17 cellular contexts compared by ENCODE assay signal in the genomic region with DNA sequence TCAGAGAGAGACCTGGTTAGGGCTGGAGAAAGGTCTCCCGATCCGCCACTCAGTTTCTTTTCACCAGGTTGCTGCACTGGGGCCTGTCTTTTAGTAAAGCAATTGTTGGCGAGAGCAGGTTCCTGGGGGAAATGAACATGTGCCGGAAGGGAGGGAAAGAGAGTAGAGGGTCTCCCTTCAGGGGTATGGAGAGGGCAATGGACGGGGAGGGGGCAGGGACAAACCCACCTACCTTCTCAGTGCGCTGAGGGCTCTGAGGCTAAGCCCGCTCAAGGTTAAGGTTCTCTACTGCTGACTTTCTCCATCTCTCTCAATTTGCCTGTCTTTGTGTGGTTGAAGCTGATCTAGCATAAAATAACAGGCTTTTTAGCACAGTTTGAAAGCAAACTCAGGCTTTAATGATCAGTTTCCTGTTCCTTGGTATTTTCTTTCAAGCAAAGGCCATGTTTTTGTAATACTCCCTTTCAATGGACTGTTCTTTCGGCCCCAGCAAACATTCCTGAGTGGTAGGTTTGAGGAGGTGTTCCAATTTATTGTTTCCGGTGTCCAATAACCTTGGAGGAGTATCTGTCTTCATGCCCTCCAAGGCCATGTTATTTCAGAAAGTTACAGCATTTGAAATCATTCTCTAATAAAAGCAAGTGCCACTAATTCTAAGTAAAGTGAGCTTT.
"Had no signal": no experiment of that assay in that cellular context is flagged by ENCODE, and none has a peak within 500 bp of the region (broad histone marks: within the 10 kb centered on the region; RNA-seq: fewer than 3 reads in every experiment).

No MANE protein-coding gene starts in this region.

- H3K4me1 Mint-ChIP-seq: activated naive CD8-positive, alpha-beta T cell treated with anti-CD3 and anti-CD28 coated beads, Interleukin-2, amount 50 U/mL, for 24 hours; activated T-helper 17 cell treated with anti-CD3 and anti-CD28 coated beads, Interleukin-2, amount 50 U/mL, for 72 hours; stimulated activated effector memory CD8-positive, alpha-beta T cell treated with anti-CD3 and anti-CD28 coated beads, Interleukin-12 subunit alpha, Interleukin-12 subunit beta, amount 100 ng/mL, for 72 hours; T-cell had no signal

- H3K4me3 Mint-ChIP-seq: activated naive CD8-positive, alpha-beta T cell treated with anti-CD3 and anti-CD28 coated beads, Interleukin-2, amount 50 U/mL, for 24 hours; activated T-helper 17 cell treated with anti-CD3 and anti-CD28 coated beads, Interleukin-2, amount 50 U/mL, for 72 hours; stimulated activated effector memory CD8-positive, alpha-beta T cell treated with anti-CD3 and anti-CD28 coated beads, Interleukin-12 subunit alpha, Interleukin-12 subunit beta, amount 100 ng/mL, for 72 hours; T-cell had no signal

- DNase-seq: activated CD4-positive, alpha-beta T cell treated with anti-CD3 and anti-CD28 coated beads, Interleukin-2, amount 50 U/mL, for 4 hours; activated CD4-positive, CD25-positive, alpha-beta regulatory T cell treated with anti-CD3 and anti-CD28 coated beads, Interleukin-2, amount 50 U/mL, for 72 hours; activated naive CD4-positive, alpha-beta T cell treated with Interleukin-2 at 50 U/mL for 16 hours; activated naive CD8-positive, alpha-beta T cell treated with anti-CD3 and anti-CD28 coated beads, Interleukin-2, amount 50 U/mL, for 24 hours; activated T-cell treated with anti-CD3 and anti-CD28 coated beads for 4 hours; islet precursor cell; left ventricle myocardium superior; mesendoderm; pancreas; SK-N-SH; stimulated activated CD4-positive, alpha-beta T cell treated with anti-CD3 and anti-CD28 coated beads, Interleukin-12 subunit alpha, Interleukin-12 subunit beta, amount 100 ng/mL, for 4 hours; stimulated activated CD4-positive, alpha-beta T cell treated with anti-CD3 and anti-CD28 coated beads, Interleukin-2, amount 100 ng/mL, for 24 hours; T-cell; T-helper 9 cell; trophoblast cell had no signal

- H3K9me3 ChIP-seq: pancreas, SK-N-SH had no signal

- H3K9me3 Mint-ChIP-seq: activated naive CD8-positive, alpha-beta T cell treated with anti-CD3 and anti-CD28 coated beads, Interleukin-2, amount 50 U/mL, for 24 hours; activated T-helper 17 cell treated with anti-CD3 and anti-CD28 coated beads, Interleukin-2, amount 50 U/mL, for 72 hours; stimulated activated effector memory CD8-positive, alpha-beta T cell treated with anti-CD3 and anti-CD28 coated beads, Interleukin-12 subunit alpha, Interleukin-12 subunit beta, amount 100 ng/mL, for 72 hours; T-cell had no signal

- H3K36me3 Mint-ChIP-seq: stimulated activated effector memory CD8-positive, alpha-beta T cell treated with anti-CD3 and anti-CD28 coated beads, Interleukin-12 subunit alpha, Interleukin-12 subunit beta, amount 100 ng/mL, for 72 hours; T-cell had no signal

- H3K36me3 ChIP-seq: pancreas had no signal

- H3K27ac ChIP-seq: pancreas had no signal

- H3K4me3 ChIP-seq: pancreas had no signal

- H3K27me3 Mint-ChIP-seq: activated naive CD8-positive, alpha-beta T cell treated with anti-CD3 and anti-CD28 coated beads, Interleukin-2, amount 50 U/mL, for 24 hours; activated T-helper 17 cell treated with anti-CD3 and anti-CD28 coated beads, Interleukin-2, amount 50 U/mL, for 72 hours; T-cell had no signal

- H3K9ac ChIP-seq: SK-N-SH had no signal

- H3K27ac Mint-ChIP-seq: activated naive CD8-positive, alpha-beta T cell treated with anti-CD3 and anti-CD28 coated beads, Interleukin-2, amount 50 U/mL, for 24 hours; activated T-helper 17 cell treated with anti-CD3 and anti-CD28 coated beads, Interleukin-2, amount 50 U/mL, for 72 hours; stimulated activated effector memory CD8-positive, alpha-beta T cell treated with anti-CD3 and anti-CD28 coated beads, Interleukin-12 subunit alpha, Interleukin-12 subunit beta, amount 100 ng/mL, for 72 hours; T-cell had no signal

- H3K27me3 ChIP-seq: pancreas had no signal

- H3K4me1 ChIP-seq: pancreas had no signal

- ATAC-seq: activated naive CD8-positive, alpha-beta T cell treated with anti-CD3 and anti-CD28 coated beads, Interleukin-2, amount 50 U/mL, for 24 hours; activated T-helper 17 cell treated with anti-CD3 and anti-CD28 coated beads, Interleukin-2, amount 50 U/mL, for 72 hours; left ventricle myocardium superior; pancreas; stimulated activated effector memory CD8-positive, alpha-beta T cell treated with anti-CD3 and anti-CD28 coated beads, Interleukin-12 subunit alpha, Interleukin-12 subunit beta, amount 100 ng/mL, for 72 hours; T-cell had no signal
